Comparison of ENCODE assay signal across 8 cellular contexts in genomic region chrX:69158166-69159040, GRCh38. TPM values are rescaled to one million over a fixed set of nuclear protein-coding genes. Genes with fewer than 3 reads are reported as not detected.
A peak's percentile ranks its signal among the peaks of the same experiment; 100 is the strongest.
DNase-seq lines count a peak whose midpoint lies in the region; ATAC-seq and TF ChIP-seq lines count a peak whose summit lies in the region.

No MANE protein-coding gene starts in this region.

- H3K4me1 ChIP-seq in gastroesophageal sphincter = peaks cover 0 to 17% (median 0%) of the 10 kb centered on the region in 3 donors

- no peaks in the 10 kb centered on the region for H3K27me3 ChIP-seq in gastroesophageal sphincter

- 7 to 65% methylated on average over 3 to 4 of the region's 14 CpGs for WGBS in gastroesophageal sphincter (ENCODE audit: low coverage in 1 of 2), 2 donors

- peaks cover 0 to 20% of the 10 kb centered on the region in 2 donors for H3K36me3 ChIP-seq in gastroesophageal sphincter

- TF ChIP-seq EP300 in gastroesophageal sphincter (IDR thresholded peaks at IDR 0.05) = no peak

- TF ChIP-seq CTCF in gastroesophageal sphincter (IDR thresholded peaks at IDR 0.05) = peak; percentile 42 to 68 (median 57)
- peak; percentile 80 for TF ChIP-seq CTCF in retinal pigment epithelial cell (conservative IDR thresholded peaks at IDR 0.05; ENCODE audit: low read depth, low read length)

- peak overlapping the region in 2 of 4 donors; percentile 35 to 38 for H3K27ac ChIP-seq in gastroesophageal sphincter

- DNase-seq in AG20443 (ENCODE audit: low spot score) (peak; percentile 27), NCI-H1105 (lab: John Stamatoyannopoulos, UW) (peak; percentile 78), retinal pigment epithelial cell (ENCODE audit: low read depth) (peak; percentile 38)
- DNase-seq in activated CD4-positive, alpha-beta T cell treated with anti-CD3 and anti-CD28 coated beads for 4 hours = peak; percentile 12 to 18
- DNase-seq in NK-92 treated with Interleukin-12 subunit alpha and Interleukin-12 subunit beta, amount 100 ng/mL, for 24 hours (lab: John Stamatoyannopoulos, UW) = no peak

- H3K9me3 ChIP-seq in gastroesophageal sphincter = no peaks in the 10 kb centered on the region

- H3K4me3 ChIP-seq in gastroesophageal sphincter = no peak overlapping the region
- no peak overlapping the region for H3K4me3 ChIP-seq in retinal pigment epithelial cell (ENCODE audit: low read length)

- no peak for TF ChIP-seq POLR2A in gastroesophageal sphincter (IDR thresholded peaks at IDR 0.05)

- ATAC-seq in GM18502 (IDR thresholded peaks at IDR 0.05; ENCODE audit: poor library complexity, unreplicated experiment) (peak; percentile 91), HG02678 (IDR thresholded peaks at IDR 0.05; ENCODE audit: unreplicated experiment) (peak; percentile 91), gastroesophageal sphincter (peak; percentile 72)

RNA-seq across cellular contexts. Expression of gene PJA1, which starts 6.8 kb away (rescaled TPM):
- 10 to 100 TPM; 23.3 to 27.0 (median 24.8) TPM for total RNA-seq in gastroesophageal sphincter
